Comparison of ENCODE assay signal across 9 cellular contexts in the genomic region with DNA sequence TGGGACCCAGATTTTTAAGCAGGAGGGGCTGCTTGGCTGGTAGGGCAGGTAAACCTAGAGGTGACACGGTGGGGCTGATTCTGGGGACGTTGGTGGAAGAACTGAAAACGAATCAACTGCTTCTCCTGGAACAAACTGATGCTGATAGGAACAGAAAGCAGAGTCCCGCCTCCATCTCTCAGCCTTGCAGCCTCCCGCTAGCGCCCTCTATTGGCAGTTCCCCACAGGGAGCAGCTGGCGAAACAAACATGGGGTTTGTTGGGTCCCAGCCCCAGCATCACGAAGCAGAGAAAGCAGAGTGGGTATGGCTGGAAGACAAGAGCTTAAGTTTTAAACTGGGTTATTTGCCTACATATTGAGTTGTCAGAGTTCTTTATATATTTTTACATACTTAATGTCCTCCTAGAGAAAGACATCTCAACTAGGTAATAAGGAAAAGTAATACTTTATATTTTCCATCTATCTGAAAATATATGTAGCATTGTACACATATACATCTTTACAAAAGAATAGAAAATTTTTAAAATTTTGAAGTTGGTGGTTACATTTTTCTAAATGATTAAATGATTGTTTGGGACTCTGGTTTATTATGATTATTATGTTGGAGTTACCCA. TPM values are rescaled to one million over a fixed set of nuclear protein-coding genes. Genes with fewer than 3 reads are reported as not detected.
DNase-seq lines count a peak whose midpoint lies in the region; ATAC-seq and TF ChIP-seq lines count a peak whose summit lies in the region.
"Had no signal": no experiment of that assay in that cellular context is flagged by ENCODE, and none has a peak within 500 bp of the region (broad histone marks: within the 10 kb centered on the region; RNA-seq: fewer than 3 reads in every experiment).

No MANE protein-coding gene starts in this region.

- H4K5ac ChIP-seq in mesendoderm (ENCODE audit: low read length) = no peak overlapping the region

- CTCF ChIA-PET in activated CD4-positive, alpha-beta T cell treated with anti-CD3 and anti-CD28 coated beads, Interleukin-2, amount 10 ng/mL, durations not matched to agents 7 days and 5 days (lab: Charles Lee) = no interaction called here

- H3K27ac Mint-ChIP-seq in activated CD4-positive, alpha-beta T cell treated with anti-CD3 and anti-CD28 coated beads, Interleukin-2, amount 10 ng/mL, durations not matched to agents 7 days and 5 days = no peak overlapping the region
- H3K27ac Mint-ChIP-seq: immature natural killer cell had no signal

- no peak overlapping the region for H3K56ac ChIP-seq in mesendoderm (ENCODE audit: low read length)

- no peak overlapping the region for H3K4me3 Mint-ChIP-seq in activated CD4-positive, alpha-beta T cell treated with anti-CD3 and anti-CD28 coated beads, Interleukin-2, amount 10 ng/mL, durations not matched to agents 7 days and 5 days
- H3K4me3 Mint-ChIP-seq: immature natural killer cell had no signal

- no peak overlapping the region for H3K9ac ChIP-seq in mesendoderm (ENCODE audit: low read length)

- no peak overlapping the region for H2BK15ac ChIP-seq in mesendoderm (replicated peaks; ENCODE audit: low read depth)

- H3K4me3 ChIP-seq in mesendoderm (ENCODE audit: low read length) = no peak overlapping the region

- in situ Hi-C loops in Caki2 (cut with HindIII; ENCODE audit: low pct_unique_long_range_greater_than_20kb, low sequenced_read_pairs) = no loop called here

- no peak overlapping the region for H3K23ac ChIP-seq in mesendoderm (ENCODE audit: low read length)

- H3K27me3 ChIP-seq in mesendoderm (ENCODE audit: insufficient read depth, low read length, poor library complexity) = no peaks in the 10 kb centered on the region

- H3K4me1 Mint-ChIP-seq in activated CD4-positive, alpha-beta T cell treated with anti-CD3 and anti-CD28 coated beads, Interleukin-2, amount 10 ng/mL, durations not matched to agents 7 days and 5 days = no peaks in the 10 kb centered on the region
- H3K4me1 Mint-ChIP-seq: immature natural killer cell had no signal

- H4K8ac ChIP-seq in mesendoderm (ENCODE audit: low read depth, low read length) = no peak overlapping the region

- H3K18ac ChIP-seq in mesendoderm (ENCODE audit: low read length) = no peak overlapping the region

- no peak overlapping the region for H2AK5ac ChIP-seq in mesendoderm (ENCODE audit: low read length)

- H3K36me3 Mint-ChIP-seq in activated CD4-positive, alpha-beta T cell treated with anti-CD3 and anti-CD28 coated beads, Interleukin-2, amount 10 ng/mL, durations not matched to agents 7 days and 5 days (ENCODE audit: low read depth) = no peaks in the 10 kb centered on the region
- H3K36me3 Mint-ChIP-seq: immature natural killer cell had no signal

- no peaks in the 10 kb centered on the region for H3K27me3 Mint-ChIP-seq in activated CD4-positive, alpha-beta T cell treated with anti-CD3 and anti-CD28 coated beads, Interleukin-2, amount 10 ng/mL, durations not matched to agents 7 days and 5 days

- H3K79me2 ChIP-seq in mesendoderm (ENCODE audit: control insufficient read depth, insufficient read depth, low read length) = no peaks in the 10 kb centered on the region

- H3K4ac ChIP-seq in mesendoderm (ENCODE audit: low read depth, low read length) = no peak overlapping the region

- WGBS in mesendoderm (ENCODE audit: extremely low coverage, insufficient coverage, low lambda C conversion rate) = no CpG with 5 or more reads among the region's 8 CpGs

- DNase-seq in Caki2 (ENCODE audit: low read depth) = peak; percentile 21
- peak; percentile 47 for DNase-seq in activated CD4-positive, alpha-beta T cell treated with anti-CD3 and anti-CD28 coated beads, Interleukin-2, amount 10 ng/mL, durations not matched to agents 7 days and 5 days
- DNase-seq in mesendoderm = peak; percentile 89
- no peak for DNase-seq in superior temporal gyrus (ENCODE audit: extremely low spot score)
- DNase-seq in NCI-H1417 treated with DMSO at 0.1 percent for 48 hours (lab: John Stamatoyannopoulos, UW) = no peak
- DNase-seq in NCI-H128 (lab: John Stamatoyannopoulos, UW; ENCODE audit: unreplicated experiment) = no peak

- peak; percentile 88 for TF ChIP-seq CTCF in LNCAP (IDR thresholded peaks at IDR 0.05)

- no peak overlapping the region for H3K27ac ChIP-seq in mesendoderm (ENCODE audit: low read depth, low read length)

- no peak overlapping the region for H3K4me2 ChIP-seq in mesendoderm (ENCODE audit: low read length)

- ATAC-seq in GM19043 (IDR thresholded peaks at IDR 0.05; ENCODE audit: low read depth, unreplicated experiment) = peak; percentile 73

- no peak overlapping the region for H2BK120ac ChIP-seq in mesendoderm (ENCODE audit: low read depth, low read length)

- no peaks in the 10 kb centered on the region for H3K79me1 ChIP-seq in mesendoderm (ENCODE audit: low read length)

- H3K9me3 Mint-ChIP-seq in activated CD4-positive, alpha-beta T cell treated with anti-CD3 and anti-CD28 coated beads, Interleukin-2, amount 10 ng/mL, durations not matched to agents 7 days and 5 days = no peaks in the 10 kb centered on the region

- H3K36me3 ChIP-seq in mesendoderm (ENCODE audit: control insufficient read depth, insufficient read depth, low read length) = no peaks in the 10 kb centered on the region

- H3K4me1 ChIP-seq in mesendoderm (ENCODE audit: control insufficient read depth, low read depth, low read length) = no peaks in the 10 kb centered on the region

- no peak overlapping the region for H2BK5ac ChIP-seq in mesendoderm (ENCODE audit: low read length)

- POLR2A ChIA-PET in activated CD4-positive, alpha-beta T cell treated with anti-CD3 and anti-CD28 coated beads, Interleukin-2, amount 10 ng/mL, durations not matched to agents 7 days and 5 days (lab: Charles Lee) = no interaction called here

RNA-seq across cellular contexts. Expression of gene FOXI2, which starts 42.3 kb away (rescaled TPM):
- not detected in 2 replicates for total RNA-seq in Caki2 (2014; rRNA removed; shearing (Covaris generic); ENCODE audit: low replicate concordance)
- total RNA-seq in activated CD4-positive, alpha-beta T cell treated with anti-CD3 and anti-CD28 coated beads, Interleukin-2, amount 10 ng/mL, durations not matched to agents 7 days and 5 days = not detected
- polyA plus RNA-seq in mesendoderm (2013, experiment 1 of 2) = 0.17 TPM
- 0.14 TPM for polyA plus RNA-seq in mesendoderm (2013, experiment 2 of 2)
- polyA plus RNA-seq: immature natural killer cell had no signal

Comparison
In these comparisons a context has a peak if more than half of its experiments do, and no peak if none do; other contexts are left out.
1. DNase-seq: peak in Caki2 (single experiment), activated CD4-positive, alpha-beta T cell treated with anti-CD3 and anti-CD28 coated beads, Interleukin-2, amount 10 ng/mL, durations not matched to agents 7 days and 5 days (single experiment) and mesendoderm (single experiment); none in superior temporal gyrus (single experiment), NCI-H1417 treated with DMSO at 0.1 percent for 48 hours (single experiment) and NCI-H128 (single experiment).